Comparison of ENCODE assay signal across 21 cellular contexts in the genomic region with DNA sequence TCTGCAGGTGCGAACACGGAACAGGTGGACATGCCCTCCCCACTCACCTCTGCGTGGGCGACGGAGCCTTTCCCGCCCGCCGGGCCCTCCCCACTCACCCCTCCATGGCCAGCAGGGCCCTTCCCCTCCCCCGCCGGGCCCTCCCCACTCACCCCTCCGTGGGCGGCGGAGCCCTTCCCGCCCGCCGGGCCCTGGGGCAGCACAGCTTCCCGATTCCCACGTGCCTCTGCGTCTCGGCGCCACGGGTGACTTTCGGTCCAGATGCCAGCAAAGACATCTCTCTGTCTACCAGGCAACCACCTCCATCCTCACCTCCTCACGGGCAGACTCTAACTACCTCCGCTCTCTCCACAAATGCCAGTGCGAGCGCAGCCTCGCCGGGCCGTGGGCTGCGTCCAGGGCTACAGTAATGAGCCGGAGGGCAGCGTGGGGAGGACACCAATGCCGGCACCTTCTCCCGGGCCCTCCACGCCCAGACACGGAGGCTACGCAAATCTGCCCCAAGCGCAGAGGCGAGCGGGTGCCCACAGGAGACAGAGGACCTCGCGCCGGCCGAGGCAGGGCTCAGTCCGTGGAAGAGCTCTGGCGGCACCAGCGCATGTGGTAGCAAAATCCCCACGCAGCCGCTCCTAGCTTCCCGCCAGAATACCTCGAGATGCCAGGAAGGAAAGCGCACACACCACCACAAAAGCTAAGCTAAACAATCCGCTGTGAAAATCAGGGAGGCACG. TPM values are rescaled to one million over a fixed set of nuclear protein-coding genes. Genes with fewer than 3 reads are reported as not detected.
"Had no signal": no experiment of that assay in that cellular context is flagged by ENCODE, and none has a peak within 500 bp of the region (broad histone marks: within the 10 kb centered on the region; RNA-seq: fewer than 3 reads in every experiment).

No MANE protein-coding gene starts in this region.

- H3K36me3 Mint-ChIP-seq: activated naive CD4-positive, alpha-beta T cell treated with anti-CD3 and anti-CD28 coated beads, Interleukin-2, amount 50 U/mL, for 24 hours; mesothelial cell of epicardium; natural killer cell treated with Interleukin-12 subunit alpha and Interleukin-12 subunit beta and Interleukin-15 and Interleukin-18, amount 100 ng/mL, for 72 hours had no signal

- H3K27me3 ChIP-seq: esophagus muscularis mucosa, gastroesophageal sphincter, heart left ventricle, suprapubic skin, transverse colon had no signal

- H3K4me1 ChIP-seq: esophagus muscularis mucosa, gastroesophageal sphincter, lower lobe of right lung, suprapubic skin, transverse colon had no signal

- H3K4me1 Mint-ChIP-seq: mesothelial cell of epicardium had no signal

- H3K27ac ChIP-seq: esophagus muscularis mucosa, gastroesophageal sphincter, lower lobe of right lung, SK-N-MC, suprapubic skin, transverse colon had no signal

- H3K4me3 ChIP-seq: esophagus muscularis mucosa, gastroesophageal sphincter, heart left ventricle, lower lobe of right lung, SK-N-MC, suprapubic skin, transverse colon had no signal

- H3K36me3 ChIP-seq: heart left ventricle, lower lobe of right lung, transverse colon had no signal

- DNase-seq: activated CD4-positive, alpha-beta T cell treated with anti-CD3 and anti-CD28 coated beads, Interleukin-2, amount 10 ng/mL, durations not matched to agents 24 days and 14 days; activated CD8-positive, alpha-beta T cell treated with anti-CD3 and anti-CD28 coated beads for 36 hours; activated T-cell treated with anti-CD3 and anti-CD28 coated beads, Interleukin-2, amount 50 U/mL, for 1 hour; effector CD8-positive, alpha-beta T cell; kidney glomerular epithelial cell; nucleus accumbens; retina; stimulated activated CD4-positive, alpha-beta T cell treated with anti-CD3 and anti-CD28 coated beads, Interleukin-2, amount 100 ng/mL, for 24 hours; transverse colon had no signal

- ATAC-seq: activated CD8-positive, alpha-beta T cell treated with anti-CD3 and anti-CD28 coated beads for 36 hours; gastroesophageal sphincter; natural killer cell treated with Interleukin-12 subunit alpha and Interleukin-12 subunit beta and Interleukin-15 and Interleukin-18, amount 100 ng/mL, for 72 hours had no signal

- H3K27me3 Mint-ChIP-seq: activated CD4-positive, alpha-beta T cell treated with anti-CD3 and anti-CD28 coated beads, Interleukin-2, amount 10 ng/mL, durations not matched to agents 24 days and 14 days; activated CD8-positive, alpha-beta T cell treated with anti-CD3 and anti-CD28 coated beads for 36 hours; activated naive CD4-positive, alpha-beta T cell treated with anti-CD3 and anti-CD28 coated beads, Interleukin-2, amount 50 U/mL, for 24 hours; natural killer cell treated with Interleukin-12 subunit alpha and Interleukin-12 subunit beta and Interleukin-15 and Interleukin-18, amount 100 ng/mL, for 72 hours; stimulated activated naive CD8-positive, alpha-beta T cell treated with anti-CD3 and anti-CD28 coated beads, Interleukin-15, Interleukin-2, amounts not matched to agents 100 ng/mL and 50 ng/mL, for 24 hours had no signal

- H3K9me3 ChIP-seq: esophagus muscularis mucosa, gastroesophageal sphincter, heart left ventricle, lower lobe of right lung, suprapubic skin, transverse colon had no signal

- H3K9me3 Mint-ChIP-seq: activated CD4-positive, alpha-beta T cell treated with anti-CD3 and anti-CD28 coated beads, Interleukin-2, amount 10 ng/mL, durations not matched to agents 24 days and 14 days; activated CD8-positive, alpha-beta T cell treated with anti-CD3 and anti-CD28 coated beads for 36 hours; activated naive CD4-positive, alpha-beta T cell treated with anti-CD3 and anti-CD28 coated beads, Interleukin-2, amount 50 U/mL, for 24 hours; activated T-helper 2 cell treated with anti-CD3 and anti-CD28 coated beads, Interferon-gamma antibody, Interleukin-2, Interleukin-4, amounts not matched to agents 10 μg/mL and 5 μg/mL and 100 μg/mL, durations not matched to agents 14 hours and 24 hours and 36 hours; dendritic cell treated with granulocyte-macrophage colony-stimulating factor and Interleukin-4, amounts not matched to agents 40 ng/mL and 50 ng/mL, for 4 days; mesothelial cell of epicardium; natural killer cell treated with Interleukin-12 subunit alpha and Interleukin-12 subunit beta and Interleukin-15 and Interleukin-18, amount 100 ng/mL, for 72 hours; stimulated activated naive CD8-positive, alpha-beta T cell treated with anti-CD3 and anti-CD28 coated beads, Interleukin-15, Interleukin-2, amounts not matched to agents 100 ng/mL and 50 ng/mL, for 24 hours had no signal

- H3K4me3 Mint-ChIP-seq: activated CD4-positive, alpha-beta T cell treated with anti-CD3 and anti-CD28 coated beads, Interleukin-2, amount 10 ng/mL, durations not matched to agents 24 days and 14 days; activated CD8-positive, alpha-beta T cell treated with anti-CD3 and anti-CD28 coated beads for 36 hours; activated naive CD4-positive, alpha-beta T cell treated with anti-CD3 and anti-CD28 coated beads, Interleukin-2, amount 50 U/mL, for 24 hours; dendritic cell treated with granulocyte-macrophage colony-stimulating factor and Interleukin-4, amounts not matched to agents 40 ng/mL and 50 ng/mL, for 4 days; mesothelial cell of epicardium; natural killer cell treated with Interleukin-12 subunit alpha and Interleukin-12 subunit beta and Interleukin-15 and Interleukin-18, amount 100 ng/mL, for 72 hours; stimulated activated naive CD8-positive, alpha-beta T cell treated with anti-CD3 and anti-CD28 coated beads, Interleukin-15, Interleukin-2, amounts not matched to agents 100 ng/mL and 50 ng/mL, for 24 hours had no signal

- H3K27ac Mint-ChIP-seq: activated CD4-positive, alpha-beta T cell treated with anti-CD3 and anti-CD28 coated beads, Interleukin-2, amount 10 ng/mL, durations not matched to agents 24 days and 14 days; activated CD8-positive, alpha-beta T cell treated with anti-CD3 and anti-CD28 coated beads for 36 hours; activated naive CD4-positive, alpha-beta T cell treated with anti-CD3 and anti-CD28 coated beads, Interleukin-2, amount 50 U/mL, for 24 hours; activated T-helper 2 cell treated with anti-CD3 and anti-CD28 coated beads, Interferon-gamma antibody, Interleukin-2, Interleukin-4, amounts not matched to agents 10 μg/mL and 5 μg/mL and 100 μg/mL, durations not matched to agents 14 hours and 24 hours and 36 hours; dendritic cell treated with granulocyte-macrophage colony-stimulating factor and Interleukin-4, amounts not matched to agents 40 ng/mL and 50 ng/mL, for 4 days; mesothelial cell of epicardium; natural killer cell treated with Interleukin-12 subunit alpha and Interleukin-12 subunit beta and Interleukin-15 and Interleukin-18, amount 100 ng/mL, for 72 hours; stimulated activated naive CD8-positive, alpha-beta T cell treated with anti-CD3 and anti-CD28 coated beads, Interleukin-15, Interleukin-2, amounts not matched to agents 100 ng/mL and 50 ng/mL, for 24 hours had no signal

RNA-seq across cellular contexts. Expression of a gene that starts 21.8 kb away (rescaled TPM):
- total RNA-seq: activated CD4-positive, alpha-beta T cell treated with anti-CD3 and anti-CD28 coated beads, Interleukin-2, amount 10 ng/mL, durations not matched to agents 24 days and 14 days; natural killer cell treated with Interleukin-12 subunit alpha and Interleukin-12 subunit beta and Interleukin-15 and Interleukin-18, amount 100 ng/mL, for 72 hours had no signal
